In the genomic region with DNA sequence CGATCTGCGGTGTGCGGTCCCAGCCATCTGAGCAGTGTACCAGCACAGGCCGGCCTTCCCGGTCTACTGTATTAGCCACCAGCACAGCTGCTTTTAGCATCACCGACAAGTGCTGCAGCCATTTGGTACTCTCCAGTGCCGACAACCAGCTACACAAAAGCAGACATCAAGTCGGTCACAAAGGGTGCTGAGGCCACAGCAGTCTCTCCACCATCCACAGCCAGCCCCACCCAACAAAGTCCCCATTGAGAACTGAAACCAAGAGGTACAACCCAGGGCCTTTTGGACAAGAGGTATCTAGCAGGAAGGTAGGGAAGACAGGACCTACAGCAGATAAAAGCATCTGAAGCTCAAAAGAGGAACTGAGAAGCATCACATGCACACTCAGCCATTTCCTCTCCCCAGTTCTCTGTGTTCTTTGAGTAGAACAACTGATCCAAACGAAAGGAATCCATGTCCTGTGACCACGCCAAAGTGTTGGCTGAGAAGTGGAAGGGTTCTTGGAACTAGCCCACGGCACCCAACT, we compare ENCODE assay signal across 12 cellular contexts. TPM values are rescaled to one million over a fixed set of nuclear protein-coding genes. Genes with fewer than 3 reads are reported as not detected.
DNase-seq lines count a peak whose midpoint lies in the region; ATAC-seq, FAIRE-seq and TF ChIP-seq lines count a peak whose summit lies in the region.
"Had no signal": no experiment of that assay in that cellular context is flagged by ENCODE, and none has a peak within 500 bp of the region (broad histone marks: within the 10 kb centered on the region; RNA-seq: fewer than 3 reads in every experiment).

No MANE protein-coding gene starts in this region.

- H2BK20ac ChIP-seq in H9 (ENCODE audit: low read depth, low read length, poor library complexity, severe bottlenecking): no peak overlapping the region

- H3K9ac ChIP-seq in K562 (ENCODE audit: insufficient read depth in 1 of 2, low read depth in 2 of 2, low read length in 2 of 2): no peak overlapping the region
- H3K9ac ChIP-seq in H9 (ENCODE audit: extremely low read depth, insufficient read length, low read length): no peak overlapping the region

- no peak overlapping the region for H2AK5ac ChIP-seq in H9 (ENCODE audit: insufficient read length, low read length)

- WGBS in K562 (ENCODE audit: insufficient coverage, low coverage, missing lambda C conversion rate): 85% methylated on average over 10 of the region's 11 CpGs
- no CpG with 5 or more reads among the region's 11 CpGs for WGBS in H9 (ENCODE audit: extremely low coverage, insufficient read length, low lambda C conversion rate)

- no peak overlapping the region for H3K4ac ChIP-seq in H9 (ENCODE audit: low read depth, low read length)

- H2BK15ac ChIP-seq in H9 (ENCODE audit: low read depth, low read length): no peak overlapping the region

- no peak overlapping the region for H3K56ac ChIP-seq in H9 (ENCODE audit: insufficient read length, low read depth, low read length)

- no peak overlapping the region for H2BK12ac ChIP-seq in H9 (ENCODE audit: insufficient read length, low read depth, low read length)

- no peak overlapping the region for H3K18ac ChIP-seq in H9 (ENCODE audit: insufficient read length, low read depth, low read length)

- H3K23ac ChIP-seq in H9 (ENCODE audit: insufficient read length, low read depth, low read length): no peak overlapping the region

- BruUV-seq in K562 (replicated peaks; lab: Mats Ljungman, UMichigan): no TSS peak

- no peak overlapping the region for H4K8ac ChIP-seq in H9 (replicated peaks; ENCODE audit: insufficient read length, low read depth, low read length)

- H2BK5ac ChIP-seq in H9 (ENCODE audit: insufficient read length, low read length): no peak overlapping the region

- no peak for FAIRE-seq in K562 (lab: Jason Lieb, UNC)

- H3K27me3 Mint-ChIP-seq in H9 (ENCODE audit: low read depth): no peaks in the 10 kb centered on the region

- H3K79me1 ChIP-seq in H9 (ENCODE audit: insufficient read depth, low read depth, low read length, poor library complexity, severe bottlenecking): no peaks in the 10 kb centered on the region

- no peak for TF ChIP-seq EP300 in K562 (IDR thresholded peaks at IDR 0.05; ENCODE audit: low read length)

- POLR2A ChIA-PET in K562 (lab: Yijun Ruan, JAX): interaction anchor here (0.5 to 5.4 kb wide), 3 partner anchors 10 to 153 kb away, joined by 3 to 26 read pairs (median 11); partner anchors contain the start of genes MTMR4 and SUPT4H1

- no peak overlapping the region for H3K4me3 Mint-ChIP-seq in H9

- no peaks in the 10 kb centered on the region for H3K79me2 ChIP-seq in K562 (ENCODE audit: control insufficient read depth, insufficient read depth, low read length)
- H3K79me2 ChIP-seq in H9 (ENCODE audit: insufficient read depth, low read length): no peaks in the 10 kb centered on the region; the same call in 1 of the 2 replicates

- H3K4me2 ChIP-seq in K562 (ENCODE audit: insufficient read depth, low read length): no peak overlapping the region
- no peak overlapping the region for H3K4me2 ChIP-seq in H9 (ENCODE audit: insufficient read depth, insufficient read length, low read length)

- intact Hi-C loops in K562 (cut with micrococcal nuclease): no loop called here

- peaks cover 90% of the 10 kb centered on the region for H3K36me3 ChIP-seq in K562 (ENCODE audit: control insufficient read depth, insufficient read depth, low read length)

- no peak overlapping the region for H3K14ac ChIP-seq in H9 (ENCODE audit: insufficient read depth, low read length)

- H3K4me1 ChIP-seq in K562 (replicated peaks in 1 of 2; ENCODE audit: control insufficient read depth in 2 of 2, insufficient read depth in 2 of 2, low read length in 2 of 2) (no peaks in the 10 kb centered on the region), H9 (ENCODE audit: insufficient read depth, low read length) (no peaks in the 10 kb centered on the region)

- no peaks in the 10 kb centered on the region for H3K9me1 ChIP-seq in K562 (ENCODE audit: control insufficient read depth, insufficient read depth, low read length)

- H3T11ph ChIP-seq in H9 (ENCODE audit: low read length): no peak overlapping the region

- H4K20me1 ChIP-seq in K562 (replicated peaks; ENCODE audit: control insufficient read depth, insufficient read depth, low read length) (no peaks in the 10 kb centered on the region), H9 (ENCODE audit: control insufficient read depth, insufficient read depth, insufficient read length) (no peaks in the 10 kb centered on the region)

- DNase-seq in GM12864 (ENCODE audit: low read depth) (peak; percentile 79), K562 (ENCODE audit: extremely low read depth in 1 of 4, low spot score in 3 of 4) (no peak), ureter (ENCODE audit: low spot score) (no peak), NCI-H226 (no peak), H9 (no peak), HPDE6-E6E7 (ENCODE audit: extremely low spot score) (no peak)
- DNase-seq: EL, NCI-H1417, posterior cingulate gyrus had no signal

- H3K9me3 ChIP-seq in K562 (replicated peaks; ENCODE audit: control insufficient read depth, insufficient read depth, low read depth, low read length): no peaks in the 10 kb centered on the region
- H3K9me3 ChIP-seq in H9 (ENCODE audit: control insufficient read depth, low read depth, low read length): no peaks in the 10 kb centered on the region
- H3K9me3 ChIP-seq: testis had no signal

- H3K23me2 ChIP-seq in H9 (ENCODE audit: insufficient read length, low read depth, low read length, poor library complexity, severe bottlenecking): no peaks in the 10 kb centered on the region

- in situ Hi-C loops in K562 (cut with MboI): no loop called here

- no peaks in the 10 kb centered on the region for H3K4me1 Mint-ChIP-seq in H9

- CTCF ChIA-PET in K562 (lab: Yijun Ruan, JAX; ENCODE audit: low intra/inter-chr PET ratio): no interaction called here

- H3K27ac ChIP-seq in K562 (ENCODE audit: extremely low read depth, low read depth, low read length): no peak overlapping the region
- H3K27ac ChIP-seq in H9 (ENCODE audit: insufficient read length, low read depth, low read length): no peak overlapping the region

- H4K5ac ChIP-seq in H9 (ENCODE audit: insufficient read length, low read depth, low read length): no peak overlapping the region

- TF ChIP-seq RAD21 in K562 (CRISPR knock-in tag; conservative IDR thresholded peaks at IDR 0.05 in 1 of 2, IDR thresholded peaks at IDR 0.05 in 1 of 2): no peak

- H3K27ac Mint-ChIP-seq in H9: no peak overlapping the region

- no peak overlapping the region for H4K91ac ChIP-seq in H9 (ENCODE audit: insufficient read length, low read depth, low read length)

- TF ChIP-seq CTCF in GM12864 (IDR thresholded peaks at IDR 0.05; ENCODE audit: low read depth, low read length, missing control alignments): no peak
- no peak for TF ChIP-seq CTCF in K562 (IDR thresholded peaks at IDR 0.05 in 2 of 3, conservative IDR thresholded peaks at IDR 0.05 in 1 of 3; ENCODE audit: insufficient read depth in 2 of 3, low read depth in 1 of 3, low read length in 3 of 3)
- no peak for TF ChIP-seq CTCF in H9 (conservative IDR thresholded peaks at IDR 0.05)

- no peak overlapping the region for H2BK120ac ChIP-seq in H9 (ENCODE audit: low read depth, low read length, poor library complexity, severe bottlenecking)

- TF ChIP-seq POLR2A in K562 (conservative IDR thresholded peaks at IDR 0.05): no peak

- H3K9me3 Mint-ChIP-seq in H9: no peaks in the 10 kb centered on the region

- peak; percentile 92 for ATAC-seq in GM19467 (IDR thresholded peaks at IDR 0.05; ENCODE audit: unreplicated experiment)
- peak; percentile 87 for ATAC-seq in HG03196 (IDR thresholded peaks at IDR 0.05; ENCODE audit: unreplicated experiment)
- ATAC-seq in K562: no peak

- no peak overlapping the region for H2AFZ ChIP-seq in K562 (ENCODE audit: low read depth, low read length)
- H2AFZ ChIP-seq in H9 (ENCODE audit: low read length): no peak overlapping the region

- H3K36me3 Mint-ChIP-seq in H9 (ENCODE audit: insufficient read depth in 1 of 3, low read depth in 3 of 3): peaks cover 40 to 76% (median 73%) of the 10 kb centered on the region in 3 experiments; a peak in 6 of 7 replicates

- no peak overlapping the region for H3K4me3 ChIP-seq in GM12864 (ENCODE audit: low read depth, low read length)
- no peak overlapping the region for H3K4me3 ChIP-seq in K562
- H3K4me3 ChIP-seq: testis had no signal

- no peaks in the 10 kb centered on the region for H3K27me3 ChIP-seq in K562 (ENCODE audit: control insufficient read depth in 2 of 2, insufficient read depth in 2 of 2, low read length in 2 of 2)
- no peaks in the 10 kb centered on the region for H3K27me3 ChIP-seq in H9 (ENCODE audit: insufficient read depth, low read length)
- H3K27me3 ChIP-seq: testis had no signal

RNA-seq across cellular contexts. Expression of gene MTMR4, which starts 9.5 kb away (rescaled TPM):
- total RNA-seq in K562 (2011; cell fraction: chromatin; rRNA removed; ENCODE audit: low replicate concordance): 160 and 172 TPM in 2 replicates
- total RNA-seq in K562 (2011; cell fraction: nucleolus; rRNA removed): 62.4 and 79.2 TPM in 2 replicates
- total RNA-seq in K562 (2011; cell fraction: nucleoplasm; rRNA removed): 88.1 and 88.9 TPM in 2 replicates
- total RNA-seq in K562 (2014; rRNA removed): 28.7 and 40.9 TPM in 2 replicates
- 28.4 and 28.5 TPM in 2 replicates for total RNA-seq in K562 (2014; rRNA removed; fragmentation: Illumina TruSeq; extraction: Trizol)
- total RNA-seq in K562 (2015; rRNA removed; fragmentation: Illumina TruSeq; extraction: Trizol): 32.5 and 35.9 TPM in 2 replicates
- 43.7 and 45.7 TPM in 2 replicates for total RNA-seq in K562 (2021)
- polyA plus RNA-seq in K562 (2011; rRNA removed): 44.6 and 57.3 TPM in 2 replicates
- polyA plus RNA-seq in K562 (2011; cell fraction: cytosol; rRNA removed): 29.4 and 34.9 TPM in 2 replicates
- polyA plus RNA-seq in K562 (2011; cell fraction: nucleus; rRNA removed): 111 TPM in 2 replicates
- polyA plus RNA-seq in K562 (2012): 15.8 and 19.3 TPM in 2 replicates
- 25.7 and 29.4 TPM in 2 replicates for polyA plus RNA-seq in K562 (2014; fragmentation: Illumina TruSeq; extraction: Trizol)
- 1 to 10 TPM; 8.8 to 9.1 TPM for polyA plus RNA-seq in K562 (2014; fragmentation: Nextera tagmentation; extraction: Ambion mirVana)
- polyA plus RNA-seq in K562 (2014; rRNA removed): 22.7 and 27.4 TPM in 2 replicates
- polyA minus RNA-seq in K562 (2011; rRNA and poly(A)+ RNA removed): 86.8 and 126 TPM in 2 replicates
- polyA minus RNA-seq in K562 (2011; cell fraction: cytosol; rRNA and poly(A)+ RNA removed): 29.8 and 38.3 TPM in 2 replicates
- polyA minus RNA-seq in K562 (2011; cell fraction: nucleus; rRNA and poly(A)+ RNA removed): 23.7 and 38.2 TPM in 2 replicates
- 76.4 TPM for total RNA-seq in ureter
- total RNA-seq in H9 (2021): 20.7 and 31.2 TPM in 2 replicates

RNA-seq across cellular contexts. Expression of gene HSF5, which starts 16.7 kb away (rescaled TPM):
- 0.07 TPM in 1 of 2 replicates, not detected in the other for total RNA-seq in K562 (2011; cell fraction: chromatin; rRNA removed; ENCODE audit: low replicate concordance)
- total RNA-seq in K562 (2011; cell fraction: nucleolus; rRNA removed): under 0.01 and 0.13 TPM in 2 replicates
- total RNA-seq in K562 (2011; cell fraction: nucleoplasm; rRNA removed): 0.15 TPM in 1 of 2 replicates, not detected in the other
- total RNA-seq in K562 (2014; rRNA removed): not detected in 2 replicates
- total RNA-seq in K562 (2014; rRNA removed; fragmentation: Illumina TruSeq; extraction: Trizol): not detected in 2 replicates
- total RNA-seq in K562 (2015; rRNA removed; fragmentation: Illumina TruSeq; extraction: Trizol): not detected in 2 replicates
- total RNA-seq in K562 (2021): not detected in 2 replicates
- not detected in 2 replicates for polyA plus RNA-seq in K562 (2011; rRNA removed)
- polyA plus RNA-seq in K562 (2011; cell fraction: cytosol; rRNA removed): not detected in 2 replicates
- polyA plus RNA-seq in K562 (2011; cell fraction: nucleus; rRNA removed): not detected in 2 replicates
- not detected in 2 replicates for polyA plus RNA-seq in K562 (2012)
- polyA plus RNA-seq in K562 (2014; fragmentation: Illumina TruSeq; extraction: Trizol): not detected in 2 replicates
- polyA plus RNA-seq in K562 (2014; fragmentation: Nextera tagmentation; extraction: Ambion mirVana): not detected
- polyA plus RNA-seq in K562 (2014; rRNA removed): 0.04 TPM in 1 of 2 replicates, not detected in the other
- not detected in 2 replicates for polyA minus RNA-seq in K562 (2011; rRNA and poly(A)+ RNA removed)
- not detected in 2 replicates for polyA minus RNA-seq in K562 (2011; cell fraction: cytosol; rRNA and poly(A)+ RNA removed)
- not detected in 2 replicates for polyA minus RNA-seq in K562 (2011; cell fraction: nucleus; rRNA and poly(A)+ RNA removed)
- total RNA-seq in ureter: 0.18 TPM
- not detected in 2 replicates for total RNA-seq in H9 (2021)
